In the genomic region with DNA sequence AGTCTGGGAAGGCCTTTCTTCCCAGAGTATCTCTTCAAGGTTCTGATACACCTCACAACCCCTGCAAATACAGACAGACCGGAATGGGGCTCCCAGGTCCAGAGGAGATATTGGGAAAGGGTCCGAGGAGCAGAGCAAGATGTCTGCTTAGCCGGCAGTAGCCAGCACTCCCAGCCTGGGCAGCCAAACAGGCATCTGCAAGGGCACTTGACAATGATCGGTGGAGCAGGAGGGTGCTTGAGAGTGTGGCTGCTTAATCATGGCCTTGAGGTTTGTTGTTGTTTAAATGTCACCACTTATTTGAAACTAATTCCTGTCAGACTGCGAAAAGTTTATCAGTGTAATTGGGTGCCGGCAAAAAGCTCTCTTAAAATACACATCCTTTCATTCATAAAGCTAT, we compare ENCODE assay signal across 11 cellular contexts. TPM values are rescaled to one million over a fixed set of nuclear protein-coding genes. Genes with fewer than 3 reads are reported as not detected.
"Had no signal": no experiment of that assay in that cellular context is flagged by ENCODE, and none has a peak within 500 bp of the region (broad histone marks: within the 10 kb centered on the region; RNA-seq: fewer than 3 reads in every experiment).

No MANE protein-coding gene starts in this region.

RNA-seq across cellular contexts. Expression of a gene that starts 15.0 kb away (rescaled TPM):
- total RNA-seq: kidney, kidney epithelial cell, left lobe of liver, left ventricle myocardium inferior, left ventricle myocardium superior, liver, lung microvascular endothelial cell, mammary epithelial cell, mesothelial cell of epicardium, mononuclear cell, myocyte had no signal
